Comparison of ENCODE assay signal across 11 cellular contexts in the genomic region with DNA sequence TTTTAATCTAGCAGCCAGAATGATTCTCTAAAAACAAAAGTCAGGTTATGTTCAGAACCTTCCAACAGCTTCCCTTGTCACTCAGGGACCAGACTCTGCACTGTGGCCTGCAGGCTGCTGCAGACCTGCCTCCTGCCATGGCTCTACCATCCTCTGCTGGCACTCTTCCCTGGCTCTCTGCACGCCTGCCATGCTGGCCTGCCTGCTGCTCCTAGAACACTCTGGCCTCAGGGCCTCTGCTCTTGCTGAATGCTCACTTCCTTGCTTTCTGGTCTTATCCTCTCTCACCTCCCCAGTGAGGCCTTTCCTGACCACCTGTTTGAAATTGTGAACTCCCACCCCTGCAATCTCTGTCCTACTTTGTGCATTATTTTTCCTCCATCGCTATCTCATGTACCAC.
DNase-seq lines count a peak whose midpoint lies in the region; ATAC-seq and TF ChIP-seq lines count a peak whose summit lies in the region.
"Had no signal": no experiment of that assay in that cellular context is flagged by ENCODE, and none has a peak within 500 bp of the region (broad histone marks: within the 10 kb centered on the region; RNA-seq: fewer than 3 reads in every experiment).

No MANE protein-coding gene starts in this region.

- no peaks in the 10 kb centered on the region for H3K36me3 ChIP-seq in HEK293 (ENCODE audit: control insufficient read depth in 2 of 2, insufficient read depth in 1 of 2, low read length in 2 of 2)
- no peaks in the 10 kb centered on the region for H3K36me3 ChIP-seq in RWPE2 (ENCODE audit: low read depth)
- H3K36me3 ChIP-seq in prostate gland = no peaks in the 10 kb centered on the region

- no peaks in the 10 kb centered on the region for H3K27me3 ChIP-seq in RWPE2 (ENCODE audit: insufficient read depth, poor library complexity, severe bottlenecking)
- no peaks in the 10 kb centered on the region for H3K27me3 ChIP-seq in prostate gland (replicated peaks; ENCODE audit: insufficient read depth)

- ATAC-seq in RWPE2 (ENCODE audit: low read depth) = peak; percentile 25; the same call in 1 of the 3 replicates
- ATAC-seq in HG02870 (IDR thresholded peaks at IDR 0.05; ENCODE audit: unreplicated experiment) = no peak
- ATAC-seq in HG03196 (IDR thresholded peaks at IDR 0.05; ENCODE audit: unreplicated experiment) = no peak

- WGBS in prostate gland = 75% methylated on average over 2 of the region's 2 CpGs

- no peak for TF ChIP-seq CTCF in HEK293 (tag by site-specific recombination; IDR thresholded peaks at IDR 0.05)
- no peak for TF ChIP-seq CTCF in RWPE2 (IDR thresholded peaks at IDR 0.05; ENCODE audit: poor library complexity, severe bottlenecking)
- no peak for TF ChIP-seq CTCF in prostate gland (IDR thresholded peaks at IDR 0.05)

- no peak for TF ChIP-seq POLR2A in prostate gland (IDR thresholded peaks at IDR 0.05)

- H3K4me3 ChIP-seq in HEK293 (ENCODE audit: low read depth, low read length) = no peak overlapping the region
- no peak overlapping the region for H3K4me3 ChIP-seq in RWPE2 (ENCODE audit: severe bottlenecking)
- H3K4me3 ChIP-seq in prostate gland = no peak overlapping the region

- DNase-seq in RWPE2 (ENCODE audit: low spot score) (no peak), cardiac septum (ENCODE audit: low spot score) (peak; percentile 86), prostate gland (ENCODE audit: low spot score) (peak; percentile 19), AG20443 (ENCODE audit: low spot score) (no peak)
- no peak for DNase-seq in stimulated activated CD4-positive, alpha-beta T cell treated with anti-CD3 and anti-CD28 coated beads, Interleukin-2, amount 100 ng/mL, for 48 hours
- DNase-seq: activated CD8-positive, alpha-beta memory T cell treated with anti-CD3 and anti-CD28 coated beads, Interleukin-2, amount 50 U/mL, for 48 hours; MM.1S had no signal

- intact Hi-C loops in cardiac septum (cut with DNase I) (no loop called here), prostate gland (cut with DNase I) (no loop called here)

- H3K27ac ChIP-seq in HEK293 (ENCODE audit: extremely low read depth, low read depth, low read length) (no peak overlapping the region), RWPE2 (ENCODE audit: poor library complexity, severe bottlenecking) (no peak overlapping the region), prostate gland (no peak overlapping the region)
- H3K27ac ChIP-seq: C4-2B had no signal

- CTCF ChIA-PET in HEK293 (lab: Yijun Ruan, JAX) = interaction anchor here (0.8 to 0.9 kb wide), 2 partner anchors 13 to 59 kb away, joined by 3 read pairs; no protein-coding TSS in a partner anchor

- POLR2A ChIA-PET in HEK293 (lab: Yijun Ruan, JAX) = no interaction called here

- H3K4me1 ChIP-seq in HEK293 (ENCODE audit: control insufficient read depth, insufficient read depth, low read length) = no peaks in the 10 kb centered on the region
- peaks cover 10% of the 10 kb centered on the region for H3K4me1 ChIP-seq in RWPE2 (ENCODE audit: insufficient read depth, poor library complexity, severe bottlenecking)
- H3K4me1 ChIP-seq in prostate gland (replicated peaks) = peaks cover 3% of the 10 kb centered on the region

- H3K9me3 ChIP-seq in HEK293 (ENCODE audit: control insufficient read depth, insufficient read depth, low read depth, low read length) = no peaks in the 10 kb centered on the region
- no peaks in the 10 kb centered on the region for H3K9me3 ChIP-seq in RWPE2 (ENCODE audit: severe bottlenecking)
- H3K9me3 ChIP-seq in prostate gland = no peaks in the 10 kb centered on the region

TF ChIP-seq in HEK293, 187 proteins besides CTCF, POLR2A, EP300 and RAD21:
- TF ChIP-seq KLF10 (tag by site-specific recombination; IDR thresholded peaks at IDR 0.05) (no peak), ZNF600 (tag by site-specific recombination; IDR thresholded peaks at IDR 0.05) (0 out of 2 replicates have a peak, but pooled peaks have one; percentile 19), OVOL3 (tag by site-specific recombination; IDR thresholded peaks at IDR 0.05) (no peak), ZSCAN23 (tag by site-specific recombination; IDR thresholded peaks at IDR 0.05) (no peak), FEZF1 (tag by site-specific recombination; IDR thresholded peaks at IDR 0.05) (peak; percentile 81), ZNF585B (tag by site-specific recombination; IDR thresholded peaks at IDR 0.05) (no peak), ZNF514 (tag by site-specific recombination; IDR thresholded peaks at IDR 0.05) (no peak), ZBTB17 (tag by site-specific recombination; IDR thresholded peaks at IDR 0.05) (peak; percentile 83), SCRT2 (tag by site-specific recombination; IDR thresholded peaks at IDR 0.05) (peak; percentile 67), SCRT1 (tag by site-specific recombination; IDR thresholded peaks at IDR 0.05; ENCODE audit: borderline replicate concordance) (0 out of 2 replicates have a peak, but pooled peaks have one; percentile 32), TCF7L2 (IDR thresholded peaks at IDR 0.05; ENCODE audit: borderline replicate concordance, low read depth, low read length) (no peak), ZNF670 (tag by site-specific recombination; IDR thresholded peaks at IDR 0.05; ENCODE audit: low read depth) (no peak)
- TF ChIP-seq, protein P1, sequence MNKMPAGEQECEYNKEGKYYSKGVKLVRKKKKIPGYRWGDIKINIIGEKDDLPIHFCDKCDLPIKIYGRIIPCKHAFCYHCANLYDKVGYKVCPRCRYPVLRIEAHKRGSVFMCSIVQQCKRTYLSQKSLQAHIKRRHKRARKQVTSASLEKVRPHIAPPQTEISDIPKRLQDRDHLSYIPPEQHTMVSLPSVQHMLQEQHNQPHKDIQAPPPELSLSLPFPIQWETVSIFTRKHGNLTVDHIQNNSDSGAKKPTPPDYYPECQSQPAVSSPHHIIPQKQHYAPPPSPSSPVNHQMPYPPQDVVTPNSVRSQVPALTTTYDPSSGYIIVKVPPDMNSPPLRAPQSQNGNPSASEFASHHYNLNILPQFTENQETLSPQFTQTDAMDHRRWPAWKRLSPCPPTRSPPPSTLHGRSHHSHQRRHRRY (tag by site-specific recombination; IDR thresholded peaks at IDR 0.05) = no peak
- TF ChIP-seq, protein P2, sequence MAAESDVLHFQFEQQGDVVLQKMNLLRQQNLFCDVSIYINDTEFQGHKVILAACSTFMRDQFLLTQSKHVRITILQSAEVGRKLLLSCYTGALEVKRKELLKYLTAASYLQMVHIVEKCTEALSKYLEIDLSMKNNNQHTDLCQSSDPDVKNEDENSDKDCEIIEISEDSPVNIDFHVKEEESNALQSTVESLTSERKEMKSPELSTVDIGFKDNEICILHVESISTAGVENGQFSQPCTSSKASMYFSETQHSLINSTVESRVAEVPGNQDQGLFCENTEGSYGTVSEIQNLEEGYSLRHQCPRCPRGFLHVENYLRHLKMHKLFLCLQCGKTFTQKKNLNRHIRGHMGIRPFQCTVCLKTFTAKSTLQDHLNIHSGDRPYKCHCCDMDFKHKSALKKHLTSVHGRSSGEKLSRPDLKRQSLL (tag by site-specific recombination; IDR thresholded peaks at IDR 0.05) = peak; percentile 86

Comparison
In these comparisons a context has a peak if more than half of its experiments do, and no peak if none do; other contexts are left out.
1. DNase-seq: peak in cardiac septum (single experiment) and prostate gland (single experiment); none in RWPE2 (single experiment), stimulated activated CD4-positive, alpha-beta T cell treated with anti-CD3 and anti-CD28 coated beads, Interleukin-2, amount 100 ng/mL, for 48 hours (0 of 2) and AG20443 (single experiment).